In genomic region chr11:65390099-65390941, GRCh38 we compare ENCODE assay signal across 8 cellular contexts. TPM values are rescaled to one million over a fixed set of nuclear protein-coding genes. Genes with fewer than 3 reads are reported as not detected.
DNase-seq lines count a peak whose midpoint lies in the region; ATAC-seq and TF ChIP-seq lines count a peak whose summit lies in the region.

No MANE protein-coding gene starts in this region.

- DNase-seq in GM13976 (ENCODE audit: low spot score) (peak; percentile 24), WTC11 (ENCODE audit: low spot score) (no peak), fibroblast of the aortic adventitia (ENCODE audit: low read depth) (no peak), NCI-H1417 (lab: John Stamatoyannopoulos, UW) (no peak), NCI-H2196 treated with DMSO at 0.1 percent for 48 hours (lab: John Stamatoyannopoulos, UW; ENCODE audit: unreplicated experiment) (no peak)

- no peaks in the 10 kb centered on the region for H3K36me3 Mint-ChIP-seq in WTC11

- ATAC-seq in WTC11: peak; percentile 21; the same call in 1 of the 2 replicates
- ATAC-seq in HG03025 (IDR thresholded peaks at IDR 0.05; ENCODE audit: low FRiP score, unreplicated experiment): no peak
- ATAC-seq in GM21786 (IDR thresholded peaks at IDR 0.05; ENCODE audit: unreplicated experiment): no peak

- H3K27me3 Mint-ChIP-seq in WTC11 (ENCODE audit: low read depth): no peaks in the 10 kb centered on the region; the same call in 1 of the 2 replicates

- H3K9me3 Mint-ChIP-seq in WTC11: no peaks in the 10 kb centered on the region

- POLR2A ChIA-PET in WTC11 (lab: Charles Lee): interaction anchor here (0.8 to 1.0 kb wide), 2 partner anchors 30 to 118 kb away, joined by 3 read pairs; no protein-coding TSS in a partner anchor

- TF ChIP-seq CTCF in GM13976 (IDR thresholded peaks at IDR 0.05; ENCODE audit: borderline replicate concordance, control extremely low read depth, extremely low read depth, insufficient read depth, missing control alignments) (no peak), WTC11 (IDR thresholded peaks at IDR 0.05) (no peak), fibroblast of the aortic adventitia (IDR thresholded peaks at IDR 0.05; ENCODE audit: insufficient read depth, low read length) (no peak)

- H3K27ac ChIP-seq in skin epidermis: peak overlapping the region in 20 of 21 experiments; percentile 48 to 98 (median 72)

- in situ Hi-C loops in GM13976 (cut with MboI; ENCODE audit: low sequenced_read_pairs, unreplicated experiment): no loop called here

- no peak overlapping the region for H3K27ac Mint-ChIP-seq in WTC11

- peaks cover 14% of the 10 kb centered on the region for H3K4me1 Mint-ChIP-seq in WTC11

- CTCF ChIA-PET in WTC11 (lab: Charles Lee): interaction anchor here (0.5 to 2.4 kb wide), 12 partner anchors 10 to 248 kb away, joined by 3 to 9 read pairs (median 4); partner anchors contain the start of genes SIPA1 and ZNRD2

- H3K4me3 Mint-ChIP-seq in WTC11: no peak overlapping the region

- H3K4me3 ChIP-seq in fibroblast of the aortic adventitia (ENCODE audit: low read depth, low read length) (peak overlapping the region; percentile 13), skin epidermis (peak overlapping the region in 2 of 7 experiments; percentile 11 to 16)

TF ChIP-seq in WTC11, 78 proteins besides CTCF, POLR2A, EP300 and RAD21:
- TF ChIP-seq NR2C2 (CRISPR knock-in tag; IDR thresholded peaks at IDR 0.05) (no peak), ZNF423 (CRISPR knock-in tag; IDR thresholded peaks at IDR 0.05) (no peak), SP1 (CRISPR knock-in tag; conservative IDR thresholded peaks at IDR 0.05) (no peak), TEAD4 (CRISPR knock-in tag; IDR thresholded peaks at IDR 0.05) (no peak)

RNA-seq across cellular contexts. Expression of gene FRMD8, which starts 3.9 kb away (rescaled TPM):
- total RNA-seq in WTC11 (2021): 21.5 to 23.7 TPM (median 22.9 TPM) in 3 replicates
- total RNA-seq in fibroblast of the aortic adventitia (ENCODE audit: low replicate concordance): 42.7 and 172 TPM in 2 replicates

RNA-seq across cellular contexts. Expression of gene SLC25A45, which starts 7.9 kb away (rescaled TPM):
- 1.5 to 2.5 TPM (median 1.7 TPM) in 3 replicates for total RNA-seq in WTC11 (2021)
- total RNA-seq in fibroblast of the aortic adventitia (ENCODE audit: low replicate concordance): 0.41 and 5.8 TPM in 2 replicates

RNA-seq across cellular contexts. Expression of gene NEAT1, which starts 32.3 kb away (rescaled TPM):
- total RNA-seq in WTC11 (2021) (28.7 to 38.1 TPM (median 31.7 TPM) in 3 replicates), fibroblast of the aortic adventitia (ENCODE audit: low replicate concordance) (527 and 883 TPM in 2 replicates)

RNA-seq across cellular contexts. Expression of gene TIGD3, which starts 35.8 kb away (rescaled TPM):
- total RNA-seq in WTC11 (2021) (1.9 to 2.3 TPM (median 2.1 TPM) in 3 replicates), fibroblast of the aortic adventitia (ENCODE audit: low replicate concordance) (0.27 TPM in 1 of 2 replicates, not detected in the other)

RNA-seq across cellular contexts. Expression of gene DPF2, which starts 56.7 kb away (rescaled TPM):
- total RNA-seq in WTC11 (2021): 59.0 to 71.0 TPM (median 66.3 TPM) in 3 replicates
- 46.4 and 75.9 TPM in 2 replicates for total RNA-seq in fibroblast of the aortic adventitia (ENCODE audit: low replicate concordance)

Comparison
In these comparisons a context has a peak if more than half of its experiments do, and no peak if none do; other contexts are left out.
1. RNA of gene NEAT1, which starts 32.3 kb away (total RNA-seq): 527 to 883 TPM in fibroblast of the aortic adventitia; 28.7 to 38.1 TPM in WTC11; every median in the first group is over 10 times any median in the second.